ENCODE assay signal across 10 cellular contexts in genomic region chr2:88053301-88053700, GRCh38. TPM values are rescaled to one million over a fixed set of nuclear protein-coding genes. Genes with fewer than 3 reads are reported as not detected.
DNase-seq lines count a peak whose midpoint lies in the region; ATAC-seq and TF ChIP-seq lines count a peak whose summit lies in the region.
"Had no signal": no experiment of that assay in that cellular context is flagged by ENCODE, and none has a peak within 500 bp of the region (broad histone marks: within the 10 kb centered on the region; RNA-seq: fewer than 3 reads in every experiment).

No MANE protein-coding gene starts in this region.

- ATAC-seq in natural killer cell, result no peak

- peak overlapping the region; percentile 6 for H3K27ac Mint-ChIP-seq in chondrocyte (ENCODE audit: unreplicated experiment)
- peak overlapping the region; percentile 90 to 99 for H3K27ac Mint-ChIP-seq in natural killer cell

- peak overlapping the region; percentile 96 for H3K4me3 Mint-ChIP-seq in chondrocyte (ENCODE audit: unreplicated experiment)
- peak overlapping the region; percentile 94 for H3K4me3 Mint-ChIP-seq in natural killer cell

- H3K27me3 Mint-ChIP-seq in chondrocyte (ENCODE audit: low read depth) (no peaks in the 10 kb centered on the region), natural killer cell (ENCODE audit: low read depth in 2 of 2) (no peaks in the 10 kb centered on the region)

- H3K4me1 Mint-ChIP-seq in chondrocyte (ENCODE audit: low read depth), result peaks cover 34% of the 10 kb centered on the region
- peaks cover 41 to 49% of the 10 kb centered on the region in 2 donors for H3K4me1 Mint-ChIP-seq in natural killer cell

- no peaks in the 10 kb centered on the region for H3K9me3 Mint-ChIP-seq in chondrocyte (ENCODE audit: low read depth)
- no peaks in the 10 kb centered on the region for H3K9me3 Mint-ChIP-seq in natural killer cell

- H3K27ac ChIP-seq in HL-60 (replicated peaks), result peak overlapping the region; percentile 96; the same call in 1 of the 2 replicates
- H3K27ac ChIP-seq in WERI-Rb-1, result no peak overlapping the region

- 0 out of 2 replicates have a peak, but pooled peaks cover 6% of the 10 kb centered on the region for H3K36me3 ChIP-seq in WERI-Rb-1

- no peaks in the 10 kb centered on the region for H3K9me3 ChIP-seq in WERI-Rb-1 (ENCODE audit: severe bottlenecking)

- H3K27me3 ChIP-seq in HL-60 (ENCODE audit: insufficient read depth, poor library complexity, severe bottlenecking), result no peaks in the 10 kb centered on the region
- H3K27me3 ChIP-seq in WERI-Rb-1 (ENCODE audit: insufficient read depth, low read depth, severe bottlenecking), result no peaks in the 10 kb centered on the region

- H3K36me3 Mint-ChIP-seq in chondrocyte (ENCODE audit: low read depth), result peaks cover 4% of the 10 kb centered on the region
- no peaks in the 10 kb centered on the region for H3K36me3 Mint-ChIP-seq in natural killer cell

- H3K4me3 ChIP-seq in AG10803 (ENCODE audit: low read length) (no peak overlapping the region), HL-60 (replicated peaks; ENCODE audit: insufficient read depth, low read length) (no peak overlapping the region), WERI-Rb-1 (ENCODE audit: low read depth, low read length) (no peak overlapping the region)

- DNase-seq in AG10803 (ENCODE audit: low read depth) (peak; percentile 97), HL-60 (ENCODE audit: low read depth in 1 of 2, low spot score in 1 of 2) (peak in 1 of 2 experiments; percentile 33), chondrocyte (ENCODE audit: low spot score) (no peak), natural killer cell (no peak), posterior vena cava (ENCODE audit: low spot score) (no peak), amniotic stem cell (lab: John Stamatoyannopoulos, UW) (no peak), NCI-H526 treated with DMSO at 0.1 percent for 48 hours (lab: John Stamatoyannopoulos, UW) (no peak), WERI-Rb-1 (no peak)
- DNase-seq: activated CD4-positive, alpha-beta T cell treated with anti-CD3 and anti-CD28 coated beads for 1 hour; NCI-H2171 had no signal

- TF ChIP-seq CTCF in AG10803 (conservative IDR thresholded peaks at IDR 0.05; ENCODE audit: low read length) (no peak), HL-60 (IDR thresholded peaks at IDR 0.05; ENCODE audit: insufficient read depth, low read length) (no peak), chondrocyte (IDR thresholded peaks at IDR 0.05) (no peak), natural killer cell (IDR thresholded peaks at IDR 0.05) (no peak), WERI-Rb-1 (IDR thresholded peaks at IDR 0.05; ENCODE audit: low read depth, low read length) (no peak)

- intact Hi-C loops in natural killer cell (cut with micrococcal nuclease), result no loop called here
- intact Hi-C loops in posterior vena cava (cut with DNase I), result no loop called here

RNA-seq across cellular contexts. Expression of gene KRCC1, which starts 2.3 kb away (rescaled TPM):
- total RNA-seq in chondrocyte (22.8 to 29.3 TPM (median 25.3 TPM) in 3 replicates), natural killer cell (10 to 100 TPM in 2 of 3 donors, 1 to 10 TPM in 1; 9.0 to 17.0 (median 10.5) TPM), posterior vena cava (10 to 100 TPM; 19.9 to 21.8 TPM)

RNA-seq across cellular contexts. Expression of gene SMYD1, which starts 14.3 kb away (rescaled TPM):
- not detected in 3 replicates for total RNA-seq in chondrocyte
- total RNA-seq in natural killer cell, result not detected
- not detected for total RNA-seq in posterior vena cava

RNA-seq across cellular contexts. Expression of gene RNU2-63P, which starts 37.0 kb away (rescaled TPM):
- total RNA-seq in chondrocyte (2.7 TPM in 1 of 3 replicates, not detected in the others), natural killer cell (100 to 1,000 TPM in 1 of 3 donors, 10 to 100 TPM in 2; 46.9 to 117 (median 48.3) TPM), posterior vena cava (10 to 100 TPM in 1 of 2 donors, 1 to 10 TPM in 1; 5.2 to 11.5 TPM)
